In the genomic region with DNA sequence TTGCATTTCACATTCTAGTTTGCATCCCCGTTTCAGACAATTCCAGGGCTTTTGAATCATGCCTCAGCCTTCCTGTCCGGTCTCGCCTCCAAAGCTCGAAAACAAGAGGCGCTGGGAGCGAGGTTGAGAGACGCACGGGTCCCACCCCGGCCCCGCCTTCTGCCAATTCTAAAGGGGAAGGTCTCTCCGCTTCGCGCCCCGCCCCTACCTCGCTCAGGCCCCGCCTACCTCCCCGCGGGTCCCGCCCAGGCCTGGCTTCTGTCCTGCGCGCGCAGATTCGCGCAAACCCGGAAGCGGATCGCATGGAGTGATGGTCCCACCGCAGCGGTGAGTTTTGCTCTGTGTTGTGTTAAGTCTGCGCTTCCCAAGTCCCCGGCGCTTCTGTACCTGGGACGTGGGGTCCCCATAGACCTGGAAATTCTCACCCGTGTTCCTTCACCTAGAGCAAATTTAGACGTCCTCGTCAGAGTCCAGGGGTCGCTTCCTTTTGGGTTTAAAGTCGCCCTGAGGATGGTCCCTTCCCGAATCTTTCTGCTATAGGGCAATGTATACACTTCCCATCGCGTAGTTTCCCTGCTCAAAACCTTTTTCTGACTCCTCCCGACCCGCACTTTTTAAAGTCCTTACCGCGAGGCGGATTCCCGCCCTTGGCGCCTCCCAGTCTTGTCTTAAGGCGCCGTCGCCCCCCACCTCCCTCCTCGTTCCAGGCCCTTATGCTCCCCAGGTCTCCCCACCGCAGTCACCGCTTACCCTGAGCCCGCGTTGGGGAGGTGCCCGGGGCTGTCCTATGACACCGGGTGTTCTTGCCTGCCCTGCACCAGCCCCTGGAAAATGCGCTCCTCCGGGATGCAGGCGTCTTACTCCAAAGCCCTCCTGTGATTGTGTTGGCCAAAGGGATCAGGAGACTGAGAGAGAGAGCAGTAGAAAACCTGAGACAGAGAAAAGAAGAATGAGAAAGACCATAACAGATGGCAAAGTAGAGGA, we compare ENCODE assay signal across 8 cellular contexts. TPM values are rescaled to one million over a fixed set of nuclear protein-coding genes. Genes with fewer than 3 reads are reported as not detected.
DNase-seq lines count a peak whose midpoint lies in the region; FAIRE-seq and TF ChIP-seq lines count a peak whose summit lies in the region.

A gene (plus strand): TSS at position 284 of the 984 bp plus-strand sequence. CDS start 7,559 bp downstream, outside the sequence.

- no CpG with 5 or more reads among the region's 61 CpGs for WGBS in H9 (ENCODE audit: extremely low coverage, insufficient read length, low lambda C conversion rate)
- under 1% methylated on average over 42 of the region's 61 CpGs for WGBS in suprapubic skin

- peaks cover 21% of the 10 kb centered on the region for H3K27me3 Mint-ChIP-seq in H9 (ENCODE audit: low read depth)

- H3K4me3 ChIP-seq in MM.1S (ENCODE audit: low read length) (peak within 1 kb of the TSS; percentile 62), SJSA1 (peak within 1 kb of the TSS; percentile 58), suprapubic skin (peak within 1 kb of the TSS; percentile 77)

- H3K36me3 ChIP-seq in MM.1S (replicated peaks; ENCODE audit: insufficient read depth, low read length) (no peaks in the 10 kb centered on the region), SJSA1 (peaks cover 5% of the 10 kb centered on the region), suprapubic skin (peaks cover 11% of the 10 kb centered on the region)

- H3K27me3 ChIP-seq in H9 (ENCODE audit: insufficient read depth, low read length) (no peaks in the 10 kb centered on the region), MM.1S (replicated peaks; ENCODE audit: insufficient read depth, low read length) (no peaks in the 10 kb centered on the region), SJSA1 (replicated peaks) (no peaks in the 10 kb centered on the region), suprapubic skin (peaks cover 5% of the 10 kb centered on the region)

- TF ChIP-seq EP300 in suprapubic skin (IDR thresholded peaks at IDR 0.05): no peak

- no peak within 1 kb of the TSS for H4K91ac ChIP-seq in H9 (ENCODE audit: insufficient read length, low read depth, low read length)

- H3K79me2 ChIP-seq in H9 (ENCODE audit: insufficient read depth, low read length) (no peaks in the 10 kb centered on the region; the same call in 1 of the 2 replicates), MM.1S (ENCODE audit: low read length) (no peaks in the 10 kb centered on the region)

- H3K9me3 ChIP-seq in H9 (ENCODE audit: control insufficient read depth, low read depth, low read length) (no peaks in the 10 kb centered on the region), MM.1S (replicated peaks; ENCODE audit: insufficient read depth, low read length) (no peaks in the 10 kb centered on the region), SJSA1 (replicated peaks) (no peaks in the 10 kb centered on the region; the same call in 1 of the 2 replicates), suprapubic skin (peaks cover 4% of the 10 kb centered on the region)

- peaks cover 23 to 24% of the 10 kb centered on the region in 2 experiments for H3K9me3 Mint-ChIP-seq in H9

- peaks cover 10 to 24% (median 14%) of the 10 kb centered on the region in 3 experiments for H3K36me3 Mint-ChIP-seq in H9 (ENCODE audit: insufficient read depth in 1 of 3, low read depth in 3 of 3)

- no peak within 1 kb of the TSS for H3K56ac ChIP-seq in H9 (ENCODE audit: insufficient read length, low read depth, low read length)

- H4K20me1 ChIP-seq in H9 (ENCODE audit: control insufficient read depth, insufficient read depth, insufficient read length) (no peaks in the 10 kb centered on the region), MM.1S (ENCODE audit: insufficient read depth, low read length) (no peaks in the 10 kb centered on the region)

- peak within 1 kb of the TSS; percentile 90 to 94 for H3K4me3 Mint-ChIP-seq in H9

- H2AK5ac ChIP-seq in H9 (ENCODE audit: insufficient read length, low read length): no peak within 1 kb of the TSS

- peak within 1 kb of the TSS; percentile 25 for H3K27ac ChIP-seq in H9 (ENCODE audit: insufficient read length, low read depth, low read length)
- no peak within 1 kb of the TSS for H3K27ac ChIP-seq in MM.1S (ENCODE audit: low read length)
- peak within 1 kb of the TSS; percentile 27; the same call in 1 of the 2 replicates for H3K27ac ChIP-seq in SJSA1
- peak within 1 kb of the TSS; percentile 71 for H3K27ac ChIP-seq in suprapubic skin

- peaks cover 4% of the 10 kb centered on the region for H3K23me2 ChIP-seq in H9 (ENCODE audit: insufficient read length, low read depth, low read length, poor library complexity, severe bottlenecking)

- no peaks in the 10 kb centered on the region for H3K9me2 ChIP-seq in MM.1S (replicated peaks; ENCODE audit: insufficient read depth, low read length)

- TF ChIP-seq CTCF in H9 (conservative IDR thresholded peaks at IDR 0.05) (no peak), MM.1S (IDR thresholded peaks at IDR 0.05; ENCODE audit: low read length) (no peak), suprapubic skin (IDR thresholded peaks at IDR 0.05) (no peak)

- H3K4me2 ChIP-seq in H9 (ENCODE audit: insufficient read depth, insufficient read length, low read length) (peak within 1 kb of the TSS; percentile 69), MM.1S (ENCODE audit: low read depth, low read length) (peak within 1 kb of the TSS; percentile 27; the same call in 1 of the 2 replicates)

- no peaks in the 10 kb centered on the region for H3F3A ChIP-seq in MM.1S (ENCODE audit: insufficient read depth, low read length)

- H3K18ac ChIP-seq in H9 (ENCODE audit: insufficient read length, low read depth, low read length): peak within 1 kb of the TSS; percentile 33

- H3K9ac ChIP-seq in H9 (ENCODE audit: extremely low read depth, insufficient read length, low read length) (peak within 1 kb of the TSS; percentile 75), MM.1S (ENCODE audit: low read length) (no peak within 1 kb of the TSS)

- H2BK15ac ChIP-seq in H9 (ENCODE audit: low read depth, low read length): no peak within 1 kb of the TSS

- DNase-seq in H9 (peak; percentile 95), MM.1S (peak; percentile 63), SJSA1 (ENCODE audit: low read depth in 1 of 2, low spot score in 2 of 2) (peak; percentile 93 to 95), germinal center (ENCODE audit: low spot score) (peak; percentile 88), nucleus accumbens (lab: John Stamatoyannopoulos, UW) (peak; percentile 27 to 96 (median 84)), suprapubic skin (ENCODE audit: low spot score in 2 of 2) (peak; percentile 97)
- peak; percentile 95 for DNase-seq in activated naive CD4-positive, alpha-beta T cell treated with Interleukin-2 at 50 U/mL for 16 hours

- no peak within 1 kb of the TSS for H3K23ac ChIP-seq in H9 (ENCODE audit: insufficient read length, low read depth, low read length)

- H2BK120ac ChIP-seq in H9 (ENCODE audit: low read depth, low read length, poor library complexity, severe bottlenecking): no peak within 1 kb of the TSS

- H3K27ac Mint-ChIP-seq in H9: peak within 1 kb of the TSS; percentile 66 to 97 (median 97)

- no peak within 1 kb of the TSS for H3K4ac ChIP-seq in H9 (ENCODE audit: low read depth, low read length)

- H3K4me1 ChIP-seq in H9 (ENCODE audit: insufficient read depth, low read length) (no peaks in the 10 kb centered on the region; the same call in 1 of the 2 replicates), MM.1S (ENCODE audit: low read length) (no peaks in the 10 kb centered on the region), SJSA1 (replicated peaks) (no peaks in the 10 kb centered on the region), suprapubic skin (peaks cover 10% of the 10 kb centered on the region)

- no peak within 1 kb of the TSS for H3T11ph ChIP-seq in H9 (ENCODE audit: low read length)

- H2BK5ac ChIP-seq in H9 (ENCODE audit: insufficient read length, low read length): no peak within 1 kb of the TSS

- H2AFZ ChIP-seq in H9 (ENCODE audit: low read length): peak within 1 kb of the TSS; percentile 49
- peak within 1 kb of the TSS; percentile 74 for H2AFZ ChIP-seq in MM.1S (ENCODE audit: low read length)

- H4K8ac ChIP-seq in H9 (replicated peaks; ENCODE audit: insufficient read length, low read depth, low read length): no peak within 1 kb of the TSS

- H4K5ac ChIP-seq in H9 (ENCODE audit: insufficient read length, low read depth, low read length): no peak within 1 kb of the TSS

- H2BK20ac ChIP-seq in H9 (ENCODE audit: low read depth, low read length, poor library complexity, severe bottlenecking): no peak within 1 kb of the TSS

- H3K79me1 ChIP-seq in H9 (ENCODE audit: insufficient read depth, low read depth, low read length, poor library complexity, severe bottlenecking): peaks cover 3% of the 10 kb centered on the region

- H3K4me1 Mint-ChIP-seq in H9: peaks cover 5 to 13% of the 10 kb centered on the region in 2 experiments

- peak in 1 of 2 donors; percentile 62 for TF ChIP-seq POLR2A in suprapubic skin (IDR thresholded peaks at IDR 0.05)

- peak within 1 kb of the TSS; percentile 92 for H3K14ac ChIP-seq in H9 (ENCODE audit: insufficient read depth, low read length)

- peak; percentile 95 for FAIRE-seq in G401.6 (lab: Jason Lieb, UNC)

- no peak within 1 kb of the TSS for H2BK12ac ChIP-seq in H9 (ENCODE audit: insufficient read length, low read depth, low read length)

RNA-seq across cellular contexts. Expression of the gene that starts here (rescaled TPM):
- total RNA-seq in H9 (2021) (17.4 TPM in 2 replicates), suprapubic skin (1 to 10 TPM; 4.2 to 7.1 (median 5.2) TPM)
- 7.6 and 9.5 TPM in 2 replicates for total RNA-seq in SJSA1 (2014; rRNA removed; shearing (Covaris generic))
